Comparison of ENCODE assay signal across 35 cellular contexts in the genomic region with DNA sequence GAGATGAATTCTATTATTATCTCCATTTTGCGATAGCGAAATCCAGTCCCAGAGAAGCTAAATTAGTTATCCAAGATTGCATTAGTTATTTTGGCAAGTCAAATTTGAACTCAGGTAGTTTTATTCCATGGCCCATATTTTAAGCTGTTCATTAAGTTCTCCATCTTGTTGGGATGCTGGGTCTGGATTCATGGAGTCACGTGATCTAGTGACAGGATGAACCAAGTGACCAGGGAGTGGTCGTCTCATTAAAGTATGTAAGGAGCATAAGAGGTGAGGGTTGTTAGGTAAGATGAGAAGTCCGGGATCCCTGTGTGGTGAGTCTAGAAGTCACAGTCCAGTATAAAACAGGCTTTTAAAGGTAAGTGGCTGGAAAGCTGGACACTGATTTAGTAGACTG.
"Had no signal": no experiment of that assay in that cellular context is flagged by ENCODE, and none has a peak within 500 bp of the region (broad histone marks: within the 10 kb centered on the region; RNA-seq: fewer than 3 reads in every experiment).

No MANE protein-coding gene starts in this region.

- H3K9me3 ChIP-seq: MG63 had no signal

- H3K4me3 ChIP-seq: MG63 had no signal

- DNase-seq: Kasumi-1, MG63, MM.1S, MV-4-11, NCI-H1048, NCI-H1092, NCI-H1092 treated with DMSO at 0.1 percent for 48 hours, NCI-H1105, NCI-H1105 treated with DMSO at 0.1 percent for 48 hours, NCI-H1417, NCI-H1417 treated with DMSO at 0.1 percent for 48 hours, NCI-H1436, NCI-H1436 treated with DMSO at 0.1 percent for 48 hours, NCI-H146, NCI-H1694, NCI-H1694 treated with DMSO at 0.1 percent for 48 hours, NCI-H187, NCI-H187 treated with DMSO at 0.1 percent for 48 hours, NCI-H1930, NCI-H2029, NCI-H2029 treated with DMSO at 0.1 percent for 48 hours, NCI-H2081, NCI-H2081 treated with DMSO at 0.1 percent for 48 hours, NCI-H2107, NCI-H2171, NCI-H2171 treated with DMSO at 0.1 percent for 48 hours, NCI-H2227 treated with DMSO at 0.1 percent for 48 hours, NCI-H226, NCI-H345, NCI-H446, NCI-H446 treated with DMSO at 0.1 percent for 48 hours, NCI-H510A, NCI-H510A treated with DMSO at 0.1 percent for 48 hours, NCI-H524, NCI-H524 treated with DMSO at 0.1 percent for 48 hours had no signal

- H3K27me3 ChIP-seq: MG63 had no signal

- H3K36me3 ChIP-seq: MG63 had no signal
